1 cellular context compared by ENCODE assay signal in genomic region chr6:43954311-43955131, GRCh38.
TF ChIP-seq lines count a peak whose summit lies in the region.

No MANE protein-coding gene starts in this region.

TF ChIP-seq in HepG2, 621 proteins besides CTCF, POLR2A, EP300 and RAD21 (continued from another document):
- TF ChIP-seq SNAPC2 (CRISPR knock-in tag; IDR thresholded peaks at IDR 0.05), result peak; percentile 65
